In the genomic region with DNA sequence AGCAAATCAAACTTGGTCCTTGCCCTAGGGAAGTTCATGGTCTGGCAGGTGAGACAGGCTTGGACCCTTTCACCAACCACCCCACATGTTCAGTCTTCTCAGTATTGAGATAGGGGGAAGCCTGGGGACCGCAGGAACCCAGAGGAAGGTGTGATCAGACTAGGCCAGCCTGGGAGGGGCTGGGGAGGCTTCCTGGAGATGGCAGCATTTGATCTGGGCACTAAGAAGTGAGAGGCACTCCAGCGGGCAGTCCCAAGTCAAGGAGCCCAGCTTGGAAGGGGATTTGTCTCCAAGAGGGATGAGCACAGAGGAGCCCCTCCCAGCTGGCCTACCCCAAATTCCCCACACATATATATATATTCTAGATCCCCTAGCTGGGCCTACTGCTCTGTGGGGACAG, we compare ENCODE assay signal across 13 cellular contexts. TPM values are rescaled to one million over a fixed set of nuclear protein-coding genes. Genes with fewer than 3 reads are reported as not detected.
A peak's percentile ranks its signal among the peaks of the same experiment; 100 is the strongest.
DNase-seq lines count a peak whose midpoint lies in the region; ATAC-seq, FAIRE-seq and TF ChIP-seq lines count a peak whose summit lies in the region.
"Had no signal": no experiment of that assay in that cellular context is flagged by ENCODE, and none has a peak within 500 bp of the region (broad histone marks: within the 10 kb centered on the region; RNA-seq: fewer than 3 reads in every experiment).

No MANE protein-coding gene starts in this region.

- no TSS peak for BruUV-seq in OCI-LY7 (replicated peaks; lab: Mats Ljungman, UMichigan)

- H3K27ac ChIP-seq in OCI-LY7 (ENCODE audit: low read depth, low read length, poor library complexity, severe bottlenecking) (peak overlapping the region; percentile 76), sigmoid colon (peak overlapping the region in 3 of 4 donors; percentile 14 to 25 (median 18))

- H3K79me2 ChIP-seq in OCI-LY7 (ENCODE audit: insufficient read depth, low read depth, low read length), result peaks cover 41% of the 10 kb centered on the region; the same call in 1 of the 2 replicates

- DNase-seq in GM12891 (ENCODE audit: insufficient read length, low spot score), result no peak
- DNase-seq in OCI-LY7 (ENCODE audit: low spot score), result peak; percentile 45
- DNase-seq in endothelial cell (ENCODE audit: low spot score), result no peak
- peak; percentile 41 for DNase-seq in sigmoid colon
- DNase-seq in hypothalamus (lab: John Stamatoyannopoulos, UW), result no peak
- DNase-seq in NCI-H2107 (lab: John Stamatoyannopoulos, UW), result no peak
- DNase-seq: activated CD4-positive, alpha-beta T cell treated with anti-CD3 and anti-CD28 coated beads for 1 hour; DMS53; NCI-H2029 treated with DMSO at 0.1 percent for 48 hours; nucleus accumbens; stimulated activated CD4-positive, alpha-beta T cell treated with anti-CD3 and anti-CD28 coated beads, Interleukin-4, amount 100 ng/mL, for 24 hours had no signal

- H3K27ac Mint-ChIP-seq in endothelial cell (ENCODE audit: unreplicated experiment), result peak overlapping the region; percentile 87

- H4K20me1 ChIP-seq in OCI-LY7 (ENCODE audit: insufficient read depth, low read length), result no peaks in the 10 kb centered on the region

- H3K4me3 ChIP-seq in OCI-LY7 (ENCODE audit: low read depth, low read length, poor library complexity, severe bottlenecking) (peak overlapping the region; percentile 79), sigmoid colon (no peak overlapping the region)

- H3K4me1 ChIP-seq in OCI-LY7 (ENCODE audit: insufficient read depth, low read length, poor library complexity, severe bottlenecking) (peaks cover 59% of the 10 kb centered on the region), sigmoid colon (peaks cover 0 to 12% (median 4%) of the 10 kb centered on the region in 4 donors)

- ATAC-seq in HG02981 (IDR thresholded peaks at IDR 0.05; ENCODE audit: unreplicated experiment), result no peak

- FAIRE-seq in GM12891 (lab: Jason Lieb, UNC), result peak; percentile 23
- FAIRE-seq: islet of Langerhans had no signal

- WGBS in sigmoid colon, 2 donors, result 62 to 79% methylated on average over 2 of the region's 2 CpGs

- TF ChIP-seq EP300 in sigmoid colon (IDR thresholded peaks at IDR 0.05), result no peak

- H3K36me3 ChIP-seq in OCI-LY7 (ENCODE audit: insufficient read depth, low read length) (peaks cover 36% of the 10 kb centered on the region), sigmoid colon (no peaks in the 10 kb centered on the region)

- H3K9me3 ChIP-seq in OCI-LY7 (ENCODE audit: low read length), result no peaks in the 10 kb centered on the region
- H3K9me3 ChIP-seq in sigmoid colon, result no peaks in the 10 kb centered on the region

- H3K4me3 Mint-ChIP-seq in endothelial cell (ENCODE audit: unreplicated experiment), result no peak overlapping the region

- peak overlapping the region; percentile 89 for H3K4me2 ChIP-seq in OCI-LY7 (ENCODE audit: low read length)

- no peaks in the 10 kb centered on the region for H3K9me3 Mint-ChIP-seq in endothelial cell (ENCODE audit: unreplicated experiment)

- TF ChIP-seq POLR2A in GM12891 (IDR thresholded peaks at IDR 0.05; ENCODE audit: low read depth, low read length) (no peak), sigmoid colon (IDR thresholded peaks at IDR 0.05) (no peak)

- CTCF ChIA-PET in OCI-LY7 (lab: Charles Lee; ENCODE audit: unreplicated experiment), result interaction anchor here (1.6 kb wide), 1 partner anchor 66 kb away, joined by 6 read pairs; no protein-coding TSS in a partner anchor

- no peaks in the 10 kb centered on the region for H3K9me2 ChIP-seq in OCI-LY7 (ENCODE audit: insufficient read depth, low read length)

- H3K4me1 Mint-ChIP-seq in endothelial cell (ENCODE audit: unreplicated experiment), result peaks cover 64% of the 10 kb centered on the region

- peaks cover 31% of the 10 kb centered on the region for H3K36me3 Mint-ChIP-seq in endothelial cell (ENCODE audit: low read depth, unreplicated experiment)

- H2AFZ ChIP-seq in OCI-LY7 (ENCODE audit: low read length), result no peak overlapping the region; the same call in 1 of the 2 replicates

- peaks cover 26% of the 10 kb centered on the region for H3K27me3 Mint-ChIP-seq in endothelial cell (ENCODE audit: unreplicated experiment)

- intact Hi-C loops in OCI-LY7 (cut with micrococcal nuclease; ENCODE audit: unreplicated experiment), result no loop called here
- intact Hi-C loops in sigmoid colon (cut with DNase I), result no loop called here

- POLR2A ChIA-PET in OCI-LY7 (lab: Charles Lee), result interaction anchor here (1.3 to 2.6 kb wide), 3 partner anchors 8 to 27 kb away, joined by 5 to 8 read pairs (median 7); no protein-coding TSS in a partner anchor

- TF ChIP-seq CTCF in OCI-LY7 (conservative IDR thresholded peaks at IDR 0.05; ENCODE audit: low read length), result no peak
- no peak for TF ChIP-seq CTCF in endothelial cell (IDR thresholded peaks at IDR 0.05; ENCODE audit: unreplicated experiment)
- no peak for TF ChIP-seq CTCF in sigmoid colon (IDR thresholded peaks at IDR 0.05)

- peaks cover 0 to 15% (median 3%) of the 10 kb centered on the region in 3 donors for H3K27me3 ChIP-seq in sigmoid colon

TF ChIP-seq in GM12891, 5 proteins besides CTCF, POLR2A, EP300 and RAD21:
- no peak for TF ChIP-seq TAF1 (IDR thresholded peaks at IDR 0.05; ENCODE audit: low read depth, low read length)
- TF ChIP-seq SPI1 (IDR thresholded peaks at IDR 0.05; ENCODE audit: low read depth, low read length), result no peak
- TF ChIP-seq POLR2AphosphoS5 (IDR thresholded peaks at IDR 0.05; ENCODE audit: low read depth, low read length), result no peak
- TF ChIP-seq PAX5 (IDR thresholded peaks at IDR 0.05; ENCODE audit: insufficient read depth, low read length, severe bottlenecking), result no peak
- no peak for TF ChIP-seq POU2F2 (IDR thresholded peaks at IDR 0.05; ENCODE audit: low read depth, low read length)

RNA-seq across cellular contexts. Expression of a gene that starts 5.4 kb away (rescaled TPM):
- polyA plus RNA-seq in GM12891 (2012; ENCODE audit: low read depth, missing spikeins), result 2.0 TPM
- 5.4 and 5.5 TPM in 2 replicates for total RNA-seq in OCI-LY7 (2014; rRNA removed; shearing (Covaris generic))
- total RNA-seq in OCI-LY7 (2022) (15.0 and 25.3 TPM in 2 replicates), endothelial cell (ENCODE audit: unreplicated experiment) (22.0 TPM), sigmoid colon (10 to 100 TPM in 3 of 4 donors, 1 to 10 TPM in 1; 6.4 to 30.7 (median 16.2) TPM)
- 10 to 100 TPM in 1 of 3 donors, 1 to 10 TPM in 1, under 1 TPM in 1; 0.69 to 18.3 (median 1.8) TPM for polyA plus RNA-seq in sigmoid colon

Comparison
In these comparisons a context has a peak if more than half of its experiments do, and no peak if none do; other contexts are left out.
1. DNase-seq: peak in OCI-LY7 (single experiment) and sigmoid colon (single experiment); none in GM12891 (single experiment), endothelial cell (single experiment), hypothalamus (0 of 51) and NCI-H2107 (single experiment).